ENCODE assay signal across 26 cellular contexts in genomic region chr6:91534614-91535013, GRCh38.
DNase-seq lines count a peak whose midpoint lies in the region; ATAC-seq, FAIRE-seq and TF ChIP-seq lines count a peak whose summit lies in the region.
"Had no signal": no experiment of that assay in that cellular context is flagged by ENCODE, and none has a peak within 500 bp of the region (broad histone marks: within the 10 kb centered on the region; RNA-seq: fewer than 3 reads in every experiment).

No MANE protein-coding gene starts in this region.

- TF ChIP-seq POLR2A in breast epithelium (IDR thresholded peaks at IDR 0.05) (no peak), endothelial cell of umbilical vein (IDR thresholded peaks at IDR 0.05; ENCODE audit: low read depth, low read length) (no peak)

- no peak overlapping the region for H3K27ac ChIP-seq in breast epithelium
- H3K27ac ChIP-seq in OCI-LY1 (ENCODE audit: low read depth, low read length, poor library complexity, severe bottlenecking), result no peak overlapping the region
- H3K27ac ChIP-seq in endothelial cell of umbilical vein (ENCODE audit: insufficient read depth, low read depth, low read length), result no peak overlapping the region
- H3K27ac ChIP-seq: GM23248, heart right ventricle, suprapubic skin had no signal

- CTCF ChIA-PET in MCF 10A (lab: Yijun Ruan, JAX) (interaction anchor here (0.6 kb wide), 1 partner anchor 853 kb away, joined by 4 read pairs; no protein-coding TSS in a partner anchor), endothelial cell of umbilical vein (lab: Charles Lee) (interaction anchor here (0.6 to 3.0 kb wide), 17 partner anchors 11 to 453 kb away, joined by 3 to 60 read pairs (median 4); no protein-coding TSS in a partner anchor)

- H3K27me3 ChIP-seq in breast epithelium, result no peaks in the 10 kb centered on the region
- no peaks in the 10 kb centered on the region for H3K27me3 ChIP-seq in OCI-LY1 (ENCODE audit: insufficient read depth, low read length)
- no peaks in the 10 kb centered on the region for H3K27me3 ChIP-seq in endothelial cell of umbilical vein (ENCODE audit: control insufficient read depth in 2 of 2, insufficient read depth in 2 of 2, low read length in 2 of 2)
- H3K27me3 ChIP-seq: heart right ventricle, suprapubic skin had no signal

- no peaks in the 10 kb centered on the region for H3K36me3 Mint-ChIP-seq in MCF 10A (ENCODE audit: insufficient read depth, unreplicated experiment)
- no peaks in the 10 kb centered on the region for H3K36me3 Mint-ChIP-seq in activated T-helper 17 cell treated with anti-CD3 and anti-CD28 coated beads, Interleukin-2, amount 50 U/mL, for 72 hours (ENCODE audit: low read depth)
- no peaks in the 10 kb centered on the region for H3K36me3 Mint-ChIP-seq in CD14-positive monocyte
- H3K36me3 Mint-ChIP-seq: memory B cell had no signal

- H3K4me3 ChIP-seq in breast epithelium (no peak overlapping the region), OCI-LY1 (ENCODE audit: low read depth, low read length, poor library complexity, severe bottlenecking) (no peak overlapping the region), endothelial cell of umbilical vein (replicated peaks in 1 of 3; ENCODE audit: insufficient read depth in 1 of 3, low read depth in 1 of 3, low read length in 3 of 3) (no peak overlapping the region)
- H3K4me3 ChIP-seq: GM23248, heart right ventricle, suprapubic skin had no signal

- H3K9me3 Mint-ChIP-seq in MCF 10A (ENCODE audit: unreplicated experiment), result no peaks in the 10 kb centered on the region
- no peaks in the 10 kb centered on the region for H3K9me3 Mint-ChIP-seq in activated T-helper 17 cell treated with anti-CD3 and anti-CD28 coated beads, Interleukin-2, amount 50 U/mL, for 72 hours
- H3K9me3 Mint-ChIP-seq in CD14-positive monocyte, result peaks cover 0 to 3% (median 0%) of the 10 kb centered on the region in 7 donors

- H3K4me1 Mint-ChIP-seq in MCF 10A (ENCODE audit: insufficient read depth, unreplicated experiment), result no peaks in the 10 kb centered on the region
- H3K4me1 Mint-ChIP-seq in activated T-helper 17 cell treated with anti-CD3 and anti-CD28 coated beads, Interleukin-2, amount 50 U/mL, for 72 hours, result no peaks in the 10 kb centered on the region
- H3K4me1 Mint-ChIP-seq in CD14-positive monocyte, result no peaks in the 10 kb centered on the region
- H3K4me1 Mint-ChIP-seq: activated naive CD8-positive, alpha-beta T cell treated with anti-CD3 and anti-CD28 coated beads, Interleukin-2, amount 50 U/mL, for 24 hours; memory B cell had no signal

- POLR2A ChIA-PET in MCF 10A (lab: Yijun Ruan, JAX), result no interaction called here
- POLR2A ChIA-PET in endothelial cell of umbilical vein (lab: Charles Lee), result no interaction called here

- dilution Hi-C loops in endothelial cell of umbilical vein (cut with MboI; ENCODE audit: extremely low pct_ligation_motif_present, low sequenced_read_pairs), result no loop called here

- H3K9ac ChIP-seq in OCI-LY1 (ENCODE audit: low read length) (no peak overlapping the region), endothelial cell of umbilical vein (replicated peaks; ENCODE audit: extremely low read depth, insufficient read depth, low read length) (no peak overlapping the region)
- H3K9ac ChIP-seq: GM23248 had no signal

- H3K9me2 ChIP-seq in OCI-LY1 (ENCODE audit: low read depth, low read length), result no peaks in the 10 kb centered on the region

- H3K9me1 ChIP-seq in endothelial cell of umbilical vein (replicated peaks; ENCODE audit: control insufficient read depth, extremely low read depth, insufficient read depth, low read length), result no peaks in the 10 kb centered on the region

- no peaks in the 10 kb centered on the region for H4K20me1 ChIP-seq in OCI-LY1 (ENCODE audit: insufficient read depth, low read length)
- H4K20me1 ChIP-seq in endothelial cell of umbilical vein (replicated peaks; ENCODE audit: control insufficient read depth, extremely low read depth, insufficient read depth, low read length), result no peaks in the 10 kb centered on the region

- BruUV-seq in MCF 10A (replicated peaks; lab: Mats Ljungman, UMichigan), result no TSS peak
- no TSS peak for BruUV-seq in endothelial cell of umbilical vein (replicated peaks; lab: Mats Ljungman, UMichigan)

- TF ChIP-seq CTCF in MCF 10A (IDR thresholded peaks at IDR 0.05; ENCODE audit: unreplicated experiment), result no peak
- no peak for TF ChIP-seq CTCF in breast epithelium (IDR thresholded peaks at IDR 0.05)
- TF ChIP-seq CTCF in OCI-LY1 (IDR thresholded peaks at IDR 0.05; ENCODE audit: low read length), result peak; percentile 23; the same call in 1 of the 2 replicates
- peak; percentile 6 to 21 for TF ChIP-seq CTCF in endothelial cell of umbilical vein (IDR thresholded peaks at IDR 0.05; ENCODE audit: extremely low read depth in 1 of 2, insufficient read depth in 1 of 2, low read depth in 1 of 2, low read length in 2 of 2)
- no peak for TF ChIP-seq CTCF in CD14-positive monocyte (IDR thresholded peaks at IDR 0.05)

- H3K79me2 ChIP-seq in OCI-LY1 (ENCODE audit: insufficient read depth, low read length), result no peaks in the 10 kb centered on the region
- no peaks in the 10 kb centered on the region for H3K79me2 ChIP-seq in endothelial cell of umbilical vein (ENCODE audit: control insufficient read depth, insufficient read depth, low read length)

- ATAC-seq in activated T-helper 17 cell treated with anti-CD3 and anti-CD28 coated beads, Interleukin-2, amount 50 U/mL, for 72 hours (replicated peaks), result no peak
- ATAC-seq: activated naive CD8-positive, alpha-beta T cell treated with anti-CD3 and anti-CD28 coated beads, Interleukin-2, amount 50 U/mL, for 24 hours; heart right ventricle had no signal

- peak; percentile 2 for DNase-seq in MCF 10A (ENCODE audit: unreplicated experiment)
- no peak for DNase-seq in breast epithelium (ENCODE audit: low spot score in 2 of 2)
- DNase-seq in endothelial cell of umbilical vein (ENCODE audit: low read depth, low spot score), result peak; percentile 9
- DNase-seq in CD14-positive monocyte (ENCODE audit: low spot score), result no peak
- DNase-seq in activated CD4-positive, alpha-beta T cell treated with anti-CD3 and anti-CD28 coated beads for 48 hours, result no peak
- no peak for DNase-seq in cerebellum (ENCODE audit: low spot score)
- DNase-seq: activated CD4-positive, alpha-beta T cell treated with anti-CD3 and anti-CD28 coated beads for 1 hour; activated gamma-delta T cell treated with Interleukin-2 at 50 U/mL for 16 hours; activated naive CD8-positive, alpha-beta T cell treated with anti-CD3 and anti-CD28 coated beads, Interleukin-2, amount 50 U/mL, for 24 hours; activated T-cell treated with anti-CD3 and anti-CD28 coated beads, Interleukin-2, amount 50 U/mL, for 1 hour; C1 segment of cervical spinal cord; Calu3; cerebellar nuclear complex; erythroblast; foreskin fibroblast; GM23248; heart right ventricle; NCI-H187; OCI-M1; Right ventricle myocardium superior; small intestine had no signal

- no peaks in the 10 kb centered on the region for H3K4me1 ChIP-seq in breast epithelium
- H3K4me1 ChIP-seq in OCI-LY1 (ENCODE audit: insufficient read depth, low read length, severe bottlenecking), result no peaks in the 10 kb centered on the region
- H3K4me1 ChIP-seq in endothelial cell of umbilical vein (ENCODE audit: control insufficient read depth, extremely low read depth, insufficient read depth, low read length), result no peaks in the 10 kb centered on the region
- H3K4me1 ChIP-seq: heart right ventricle, suprapubic skin had no signal

- H3K36me3 ChIP-seq in breast epithelium, result no peaks in the 10 kb centered on the region
- no peaks in the 10 kb centered on the region for H3K36me3 ChIP-seq in OCI-LY1 (ENCODE audit: insufficient read depth, low read length)
- no peaks in the 10 kb centered on the region for H3K36me3 ChIP-seq in endothelial cell of umbilical vein (ENCODE audit: control insufficient read depth in 2 of 2, extremely low read depth in 1 of 2, insufficient read depth in 2 of 2, low read length in 2 of 2)
- H3K36me3 ChIP-seq: heart right ventricle, suprapubic skin had no signal

- H2AFZ ChIP-seq in OCI-LY1 (ENCODE audit: low read length) (no peak overlapping the region), endothelial cell of umbilical vein (ENCODE audit: low read depth, low read length) (no peak overlapping the region)
- H2AFZ ChIP-seq: GM23248 had no signal

- H3F3A ChIP-seq in OCI-LY1 (ENCODE audit: insufficient read depth, low read length), result no peaks in the 10 kb centered on the region

- no peaks in the 10 kb centered on the region for H3K27me3 Mint-ChIP-seq in MCF 10A (ENCODE audit: insufficient read depth, unreplicated experiment)
- H3K27me3 Mint-ChIP-seq in activated T-helper 17 cell treated with anti-CD3 and anti-CD28 coated beads, Interleukin-2, amount 50 U/mL, for 72 hours, result no peaks in the 10 kb centered on the region
- H3K27me3 Mint-ChIP-seq in CD14-positive monocyte (ENCODE audit: low read depth in 3 of 3), result peaks cover 0 to 2% (median 0%) of the 10 kb centered on the region in 3 donors
- H3K27me3 Mint-ChIP-seq: activated naive CD8-positive, alpha-beta T cell treated with anti-CD3 and anti-CD28 coated beads, Interleukin-2, amount 50 U/mL, for 24 hours; memory B cell had no signal

- H3K9me3 ChIP-seq in breast epithelium (no peaks in the 10 kb centered on the region), OCI-LY1 (ENCODE audit: low read length) (no peaks in the 10 kb centered on the region), endothelial cell of umbilical vein (replicated peaks; ENCODE audit: control insufficient read depth, insufficient read depth, low read length) (no peaks in the 10 kb centered on the region)
- H3K9me3 ChIP-seq: suprapubic skin had no signal

- intact Hi-C loops in MCF 10A (cut with micrococcal nuclease), result no loop called here
- intact Hi-C loops in breast epithelium (cut with DNase I; ENCODE audit: low total_unique reads), result no loop called here
- intact Hi-C loops in endothelial cell of umbilical vein (cut with micrococcal nuclease), result loop anchor here (1.0 to 10.0 kb wide), 3 partner anchors 204 to 600 kb away; no protein-coding TSS in a partner anchor
- intact Hi-C loops in CD14-positive monocyte (cut with micrococcal nuclease), result no loop called here

- H3K27ac Mint-ChIP-seq in MCF 10A (ENCODE audit: low read depth, unreplicated experiment), result no peak overlapping the region
- H3K27ac Mint-ChIP-seq in activated T-helper 17 cell treated with anti-CD3 and anti-CD28 coated beads, Interleukin-2, amount 50 U/mL, for 72 hours, result no peak overlapping the region
- H3K27ac Mint-ChIP-seq in CD14-positive monocyte, result no peak overlapping the region
- H3K27ac Mint-ChIP-seq: activated naive CD8-positive, alpha-beta T cell treated with anti-CD3 and anti-CD28 coated beads, Interleukin-2, amount 50 U/mL, for 24 hours; memory B cell had no signal

- H3K4me2 ChIP-seq in OCI-LY1 (ENCODE audit: low read length) (no peak overlapping the region), endothelial cell of umbilical vein (ENCODE audit: insufficient read depth, low read length) (no peak overlapping the region)

- no peak for FAIRE-seq in endothelial cell of umbilical vein (lab: Jason Lieb, UNC)
- FAIRE-seq: small intestine, urothelium cell line had no signal

- H3K4me3 Mint-ChIP-seq in MCF 10A (ENCODE audit: unreplicated experiment) (no peak overlapping the region), CD14-positive monocyte (no peak overlapping the region)
- no peak overlapping the region for H3K4me3 Mint-ChIP-seq in activated T-helper 17 cell treated with anti-CD3 and anti-CD28 coated beads, Interleukin-2, amount 50 U/mL, for 72 hours
- H3K4me3 Mint-ChIP-seq: activated naive CD8-positive, alpha-beta T cell treated with anti-CD3 and anti-CD28 coated beads, Interleukin-2, amount 50 U/mL, for 24 hours; memory B cell had no signal

Comparison
In these comparisons a context has a peak if more than half of its experiments do, and no peak if none do; other contexts are left out.
1. DNase-seq: peak in MCF 10A (single experiment) and endothelial cell of umbilical vein (single experiment); none in breast epithelium (0 of 2), CD14-positive monocyte (single experiment), activated CD4-positive, alpha-beta T cell treated with anti-CD3 and anti-CD28 coated beads for 48 hours (single experiment) and cerebellum (single experiment).
2. CTCF ChIP-seq: peak in OCI-LY1 (single experiment) and endothelial cell of umbilical vein (2 of 2); none in MCF 10A (single experiment), breast epithelium (0 of 3) and CD14-positive monocyte (single experiment).